ENCODE assay signal across 8 cellular contexts in the genomic region with DNA sequence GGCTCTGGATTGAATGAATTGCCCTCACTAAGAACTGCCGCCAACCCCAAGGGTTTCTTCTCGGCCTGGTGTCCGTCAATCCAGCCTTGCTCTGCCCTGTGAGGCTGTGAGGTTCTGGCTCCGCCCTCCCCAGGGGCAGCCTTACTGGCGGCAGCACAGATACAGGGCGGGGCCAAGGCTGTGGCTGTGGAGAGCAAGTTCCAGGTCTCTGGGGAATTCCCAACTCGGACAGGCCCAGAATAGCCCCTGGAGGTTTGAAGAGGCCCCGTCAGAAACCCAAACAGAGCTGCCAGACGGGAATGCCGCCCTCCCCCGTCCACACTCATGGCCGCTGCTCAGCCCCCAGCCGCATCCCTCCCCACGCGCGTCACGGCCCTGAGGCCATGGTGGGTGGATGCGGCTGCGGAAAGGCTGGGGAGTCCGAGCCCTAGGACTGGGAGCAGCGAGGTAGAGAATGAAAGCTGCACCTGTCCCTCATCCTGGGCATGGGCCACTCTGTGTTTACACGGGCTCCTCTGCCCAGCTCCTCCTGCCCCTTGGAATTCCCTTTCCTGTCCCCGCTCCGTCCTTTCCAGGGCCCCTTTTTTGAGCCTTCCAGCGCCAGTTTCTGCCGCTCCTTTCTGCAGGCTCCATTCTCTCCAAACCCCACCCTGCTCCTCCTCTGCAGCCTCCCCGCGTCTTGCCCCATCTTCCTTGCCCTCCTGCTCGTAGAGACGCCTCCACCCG. TPM values are rescaled to one million over a fixed set of nuclear protein-coding genes. Genes with fewer than 3 reads are reported as not detected.
DNase-seq lines count a peak whose midpoint lies in the region; ATAC-seq, FAIRE-seq and TF ChIP-seq lines count a peak whose summit lies in the region.

No MANE protein-coding gene starts in this region.

- H3K4me3 Mint-ChIP-seq in activated naive CD4-positive, alpha-beta T cell treated with anti-CD3 and anti-CD28 coated beads, Interleukin-2, amount 10 ng/mL, durations not matched to agents 7 days and 5 days, result peak overlapping the region; percentile 77
- peak overlapping the region; percentile 86 to 95 (median 94) for H3K4me3 Mint-ChIP-seq in nephron

- peaks cover 36% of the 10 kb centered on the region for H3K36me3 Mint-ChIP-seq in activated naive CD4-positive, alpha-beta T cell treated with anti-CD3 and anti-CD28 coated beads, Interleukin-2, amount 10 ng/mL, durations not matched to agents 7 days and 5 days
- H3K36me3 Mint-ChIP-seq in nephron (ENCODE audit: low read depth), result peaks cover 10% of the 10 kb centered on the region

- H3K9me3 Mint-ChIP-seq in activated naive CD4-positive, alpha-beta T cell treated with anti-CD3 and anti-CD28 coated beads, Interleukin-2, amount 10 ng/mL, durations not matched to agents 7 days and 5 days, result no peaks in the 10 kb centered on the region
- no peaks in the 10 kb centered on the region for H3K9me3 Mint-ChIP-seq in nephron

- peaks cover 47 to 73% of the 10 kb centered on the region in 2 donors for H3K4me1 ChIP-seq in thoracic aorta (ENCODE audit: control insufficient read depth in 1 of 2, low read depth in 2 of 2)

- peaks cover 67% of the 10 kb centered on the region for H3K4me1 Mint-ChIP-seq in activated naive CD4-positive, alpha-beta T cell treated with anti-CD3 and anti-CD28 coated beads, Interleukin-2, amount 10 ng/mL, durations not matched to agents 7 days and 5 days
- peaks cover 49% of the 10 kb centered on the region for H3K4me1 Mint-ChIP-seq in nephron

- peaks cover 9% of the 10 kb centered on the region for H3K36me3 ChIP-seq in thoracic aorta

- peak; percentile 94 for FAIRE-seq in RCC 7860 (lab: Jason Lieb, UNC)

- peak overlapping the region; percentile 79 for H3K4me3 ChIP-seq in thoracic aorta

- peak overlapping the region; percentile 92 to 96 for H3K27ac ChIP-seq in thoracic aorta

- H3K27ac Mint-ChIP-seq in activated naive CD4-positive, alpha-beta T cell treated with anti-CD3 and anti-CD28 coated beads, Interleukin-2, amount 10 ng/mL, durations not matched to agents 7 days and 5 days, result peak overlapping the region; percentile 75
- H3K27ac Mint-ChIP-seq in nephron, result peak overlapping the region; percentile 90 to 99 (median 91)

- ATAC-seq in GM19023 (IDR thresholded peaks at IDR 0.05; ENCODE audit: unreplicated experiment) (peak; percentile 39), thoracic aorta (ENCODE audit: insufficient number of reproducible peaks, low FRiP score, low read depth) (peak; percentile 25)

- in situ Hi-C loops in KBM-7 (cut with MboI; ENCODE audit: low pct_unique_long_range_greater_than_20kb, low sequenced_read_pairs), result no loop called here

- CTCF ChIA-PET in activated naive CD4-positive, alpha-beta T cell treated with anti-CD3 and anti-CD28 coated beads, Interleukin-2, amount 10 ng/mL, durations not matched to agents 7 days and 5 days (lab: Charles Lee), result interaction anchor here (1.6 kb wide), 1 partner anchor 37 kb away, joined by 6 read pairs; no protein-coding TSS in a partner anchor

- TF ChIP-seq CTCF in nephron (IDR thresholded peaks at IDR 0.05; ENCODE audit: unreplicated experiment in 3 of 3), result no peak
- TF ChIP-seq CTCF in thoracic aorta (IDR thresholded peaks at IDR 0.05), result no peak

- DNase-seq in AG08396 (ENCODE audit: low spot score), result peak; percentile 93
- peak; percentile 87 for DNase-seq in KBM-7
- DNase-seq in RCC 7860 (ENCODE audit: low spot score), result peak; percentile 93
- DNase-seq in activated naive CD4-positive, alpha-beta T cell treated with anti-CD3 and anti-CD28 coated beads, Interleukin-2, amount 10 ng/mL, durations not matched to agents 7 days and 5 days, result peak; percentile 85
- DNase-seq in foreskin melanocyte, result peak; percentile 96
- peak; percentile 97 for DNase-seq in thoracic aorta (ENCODE audit: low spot score)

- peaks cover 54% of the 10 kb centered on the region for H3K27me3 Mint-ChIP-seq in activated naive CD4-positive, alpha-beta T cell treated with anti-CD3 and anti-CD28 coated beads, Interleukin-2, amount 10 ng/mL, durations not matched to agents 7 days and 5 days
- H3K27me3 Mint-ChIP-seq in nephron (ENCODE audit: low read depth), result no peaks in the 10 kb centered on the region

- no peaks in the 10 kb centered on the region for H3K27me3 ChIP-seq in thoracic aorta (replicated peaks; ENCODE audit: insufficient read depth)

- no peaks in the 10 kb centered on the region for H3K9me3 ChIP-seq in thoracic aorta

RNA-seq across cellular contexts. Expression of a gene that starts 0.7 kb away (rescaled TPM):
- 10 to 100 TPM; 39.4 to 40.8 TPM for total RNA-seq in thoracic aorta

RNA-seq across cellular contexts. Expression of a gene that starts 4.6 kb away (rescaled TPM):
- total RNA-seq in thoracic aorta, result 10 to 100 TPM; 40.8 to 45.2 TPM

RNA-seq across cellular contexts. Expression of a gene that starts 5.0 kb away (rescaled TPM):
- total RNA-seq in thoracic aorta, result 10 to 100 TPM; 73.0 to 99.4 TPM

RNA-seq across cellular contexts. Expression of a gene that starts 8.9 kb away (rescaled TPM):
- 100 to 1,000 TPM; 175 to 190 TPM for total RNA-seq in thoracic aorta

RNA-seq across cellular contexts. Expression of a gene that starts 20.8 kb away (rescaled TPM):
- total RNA-seq in thoracic aorta, result 10 to 100 TPM; 11.4 to 15.2 TPM

Comparison
In these comparisons a context has a peak if more than half of its experiments do, and no peak if none do; other contexts are left out.
1. Peak in every context shown above with its lines: DNase-seq, ATAC-seq, H3K4me3 ChIP-seq and H3K27ac ChIP-seq.